Comparison of ENCODE assay signal across 1 cellular context in genomic region chr6:170584181-170584953, GRCh38.
A peak's percentile ranks its signal among the peaks of the same experiment; 100 is the strongest.
TF ChIP-seq lines count a peak whose summit lies in the region.

Gene PDCD2, minus strand, starts transcription at chr6:170584637. Its CDS starts 56 bp downstream, at chr6:170584581.

TF ChIP-seq in HEK293, 187 proteins besides CTCF, POLR2A, EP300 and RAD21 (continued from another document and continues in another):
- TF ChIP-seq ZNF280D (tag by site-specific recombination; IDR thresholded peaks at IDR 0.05), result no peak
- peak; percentile 47; the same call in 1 of the 2 replicates for TF ChIP-seq KLF8 (tag by site-specific recombination; IDR thresholded peaks at IDR 0.05)
- TF ChIP-seq PRDM6 (tag by site-specific recombination; IDR thresholded peaks at IDR 0.05), result no peak
- TF ChIP-seq TRIM28 (IDR thresholded peaks at IDR 0.05; ENCODE audit: borderline replicate concordance, low read length), result peak; percentile 56; the same call in 1 of the 2 replicates
- TF ChIP-seq ZNF76 (tag by site-specific recombination; IDR thresholded peaks at IDR 0.05; ENCODE audit: borderline replicate concordance, low read depth), result peak; percentile 29; the same call in 1 of the 2 replicates
- no peak for TF ChIP-seq ZNF48 (tag by site-specific recombination; IDR thresholded peaks at IDR 0.05)
- TF ChIP-seq ZNF792 (tag by site-specific recombination; IDR thresholded peaks at IDR 0.05), result no peak
- TF ChIP-seq ZSCAN4 (tag by site-specific recombination; IDR thresholded peaks at IDR 0.05), result no peak; the same call in 1 of the 2 replicates
- no peak for TF ChIP-seq ZNF202 (tag by site-specific recombination; IDR thresholded peaks at IDR 0.05; ENCODE audit: borderline replicate concordance)
- no peak for TF ChIP-seq ZNF837 (tag by site-specific recombination; IDR thresholded peaks at IDR 0.05)
- no peak for TF ChIP-seq MZF1 (tag by site-specific recombination; IDR thresholded peaks at IDR 0.05; ENCODE audit: borderline replicate concordance)
- TF ChIP-seq ZNF169 (tag by site-specific recombination; IDR thresholded peaks at IDR 0.05), result no peak
- TF ChIP-seq ZNF394 (tag by site-specific recombination; IDR thresholded peaks at IDR 0.05; ENCODE audit: borderline replicate concordance), result peak; percentile 45; the same call in 1 of the 2 replicates
- TF ChIP-seq ZNF548 (tag by site-specific recombination; IDR thresholded peaks at IDR 0.05), result no peak
- TF ChIP-seq ZNF112 (tag by site-specific recombination; IDR thresholded peaks at IDR 0.05), result no peak
- no peak for TF ChIP-seq ZNF658 (tag by site-specific recombination; IDR thresholded peaks at IDR 0.05)
- TF ChIP-seq SP3 (tag by site-specific recombination; IDR thresholded peaks at IDR 0.05), result peak; percentile 69
- no peak for TF ChIP-seq ZNF133 (tag by site-specific recombination; IDR thresholded peaks at IDR 0.05)
- TF ChIP-seq KLF16 (tag by site-specific recombination; IDR thresholded peaks at IDR 0.05), result peak; percentile 55
- TF ChIP-seq ZNF585B (tag by site-specific recombination; IDR thresholded peaks at IDR 0.05), result no peak
- no peak for TF ChIP-seq ZBTB7A (tag by site-specific recombination; IDR thresholded peaks at IDR 0.05; ENCODE audit: low read depth)
- TF ChIP-seq ZBTB48 (tag by site-specific recombination; IDR thresholded peaks at IDR 0.05), result no peak
- no peak for TF ChIP-seq ZNF664 (tag by site-specific recombination; IDR thresholded peaks at IDR 0.05)
- TF ChIP-seq ZNF175 (tag by site-specific recombination; IDR thresholded peaks at IDR 0.05), result no peak
- peak; percentile 59; the same call in 1 of the 2 replicates for TF ChIP-seq ZNF704 (tag by site-specific recombination; IDR thresholded peaks at IDR 0.05)
- TF ChIP-seq ZNF660 (tag by site-specific recombination; IDR thresholded peaks at IDR 0.05), result peak; percentile 20; the same call in 1 of the 2 replicates
- TF ChIP-seq HOXC10 (CRISPR knock-in tag; IDR thresholded peaks at IDR 0.05), result no peak
- peak; percentile 85 for TF ChIP-seq ZBTB26 (tag by site-specific recombination; optimal IDR thresholded peaks at IDR 0.05)
- no peak; the same call in 1 of the 2 replicates for TF ChIP-seq ELK4 (IDR thresholded peaks at IDR 0.05; ENCODE audit: borderline replicate concordance, low read depth, low read length)
- TF ChIP-seq ZNF354C (tag by site-specific recombination; IDR thresholded peaks at IDR 0.05; ENCODE audit: borderline replicate concordance, low read depth), result no peak
- TF ChIP-seq PRDM2 (tag by site-specific recombination; IDR thresholded peaks at IDR 0.05; ENCODE audit: borderline replicate concordance), result no peak
- TF ChIP-seq ZNF16 (tag by site-specific recombination; IDR thresholded peaks at IDR 0.05; ENCODE audit: low read depth), result no peak
- no peak for TF ChIP-seq ZNF416 (tag by site-specific recombination; IDR thresholded peaks at IDR 0.05)
- no peak for TF ChIP-seq ZNF221 (tag by site-specific recombination; IDR thresholded peaks at IDR 0.05; ENCODE audit: borderline replicate concordance)
- no peak for TF ChIP-seq ZNF571 (tag by site-specific recombination; IDR thresholded peaks at IDR 0.05)
- TF ChIP-seq ZXDB (tag by site-specific recombination; IDR thresholded peaks at IDR 0.05), result no peak
- no peak for TF ChIP-seq ZNF391 (tag by site-specific recombination; IDR thresholded peaks at IDR 0.05; ENCODE audit: borderline replicate concordance, low read depth)
- no peak for TF ChIP-seq ZNF555 (tag by site-specific recombination; conservative IDR thresholded peaks at IDR 0.05)
- peak; percentile 31; the same call in 1 of the 2 replicates for TF ChIP-seq ZNF580 (tag by site-specific recombination; IDR thresholded peaks at IDR 0.05)
- 0 out of 2 replicates have a peak, but pooled peaks have one; percentile 42 for TF ChIP-seq ZNF626 (tag by site-specific recombination; IDR thresholded peaks at IDR 0.05)
- peak; percentile 35; the same call in 1 of the 2 replicates for TF ChIP-seq KLF1 (tag by site-specific recombination; IDR thresholded peaks at IDR 0.05)
- no peak for TF ChIP-seq ZNF274 (IDR thresholded peaks at IDR 0.05; ENCODE audit: low read length)
- no peak for TF ChIP-seq ZNF274 (tag by site-specific recombination; IDR thresholded peaks at IDR 0.05; ENCODE audit: borderline replicate concordance)
- TF ChIP-seq ZNF335 (tag by site-specific recombination; conservative IDR thresholded peaks at IDR 0.05), result peak; percentile 83
- TF ChIP-seq ZNF341 (tag by site-specific recombination; IDR thresholded peaks at IDR 0.05; ENCODE audit: low read depth), result no peak
- peak; percentile 72; the same call in 1 of the 2 replicates for TF ChIP-seq ZNF561 (tag by site-specific recombination; IDR thresholded peaks at IDR 0.05; ENCODE audit: borderline replicate concordance)
- no peak for TF ChIP-seq ZNF621 (tag by site-specific recombination; IDR thresholded peaks at IDR 0.05)
- TF ChIP-seq ZSCAN5A (tag by site-specific recombination; IDR thresholded peaks at IDR 0.05), result no peak
